14 cellular contexts compared by ENCODE assay signal in genomic region chr2:105391058-105391627, GRCh38. TPM values are rescaled to one million over a fixed set of nuclear protein-coding genes. Genes with fewer than 3 reads are reported as not detected.
DNase-seq lines count a peak whose midpoint lies in the region; ATAC-seq, FAIRE-seq and TF ChIP-seq lines count a peak whose summit lies in the region.
"Had no signal": no experiment of that assay in that cellular context is flagged by ENCODE, and none has a peak within 500 bp of the region (broad histone marks: within the 10 kb centered on the region; RNA-seq: fewer than 3 reads in every experiment).

No MANE protein-coding gene starts in this region.

- H3K9me3 ChIP-seq in A549 (no peaks in the 10 kb centered on the region), colonic mucosa (no peaks in the 10 kb centered on the region), mucosa of descending colon (no peaks in the 10 kb centered on the region), T-helper 17 cell (ENCODE audit: control insufficient read depth, low read length, poor library complexity, severe bottlenecking) (no peaks in the 10 kb centered on the region)

- no peaks in the 10 kb centered on the region for H3K9me3 Mint-ChIP-seq in stimulated activated effector memory CD8-positive, alpha-beta T cell treated with anti-CD3 and anti-CD28 coated beads, Interleukin-12 subunit alpha, Interleukin-12 subunit beta, amount 100 ng/mL, for 72 hours
- H3K9me3 Mint-ChIP-seq: activated T-helper 1 cell treated with anti-CD3 and anti-CD28 coated beads, Interleukin-12 subunit alpha, Interleukin-12 subunit beta, Interleukin-2, Interleukin-4 antibody, amounts not matched to agents 30 ng/mL and 10 ng/mL and 1 ng/mL, durations not matched to agents 14 hours and 24 hours and 36 hours had no signal

- peak overlapping the region; percentile 37 to 69; a peak in 5 of 6 replicates for H3K27ac ChIP-seq in A549
- peak overlapping the region; percentile 39 for H3K27ac ChIP-seq in colonic mucosa

- H3K36me3 Mint-ChIP-seq in T-helper 17 cell (ENCODE audit: low read depth), result peaks cover 4% of the 10 kb centered on the region
- no peaks in the 10 kb centered on the region for H3K36me3 Mint-ChIP-seq in stimulated activated effector memory CD8-positive, alpha-beta T cell treated with anti-CD3 and anti-CD28 coated beads, Interleukin-12 subunit alpha, Interleukin-12 subunit beta, amount 100 ng/mL, for 72 hours

- H3K36me3 ChIP-seq in colonic mucosa (no peaks in the 10 kb centered on the region), mucosa of descending colon (ENCODE audit: low read depth) (no peaks in the 10 kb centered on the region)

- peaks cover 20% of the 10 kb centered on the region for H3K27me3 Mint-ChIP-seq in T-helper 17 cell

- CTCF ChIA-PET in A549 (lab: Yijun Ruan, JAX), result interaction anchor here (1.2 to 2.2 kb wide), 6 partner anchors 11 to 130 kb away, joined by 3 to 8 read pairs (median 4); no protein-coding TSS in a partner anchor

- no peak overlapping the region for H3K27ac Mint-ChIP-seq in T-helper 17 cell
- H3K27ac Mint-ChIP-seq in stimulated activated effector memory CD8-positive, alpha-beta T cell treated with anti-CD3 and anti-CD28 coated beads, Interleukin-12 subunit alpha, Interleukin-12 subunit beta, amount 100 ng/mL, for 72 hours, result no peak overlapping the region
- H3K27ac Mint-ChIP-seq: activated T-helper 1 cell treated with anti-CD3 and anti-CD28 coated beads, Interleukin-12 subunit alpha, Interleukin-12 subunit beta, Interleukin-2, Interleukin-4 antibody, amounts not matched to agents 30 ng/mL and 10 ng/mL and 1 ng/mL, durations not matched to agents 14 hours and 24 hours and 36 hours had no signal

- no peak for TF ChIP-seq EP300 in A549 (IDR thresholded peaks at IDR 0.05)

- TF ChIP-seq CTCF in A549 (IDR thresholded peaks at IDR 0.05), result no peak
- no peak for TF ChIP-seq CTCF in colonic mucosa (IDR thresholded peaks at IDR 0.05)
- no peak for TF ChIP-seq CTCF in mucosa of descending colon (IDR thresholded peaks at IDR 0.05)

- no peak for TF ChIP-seq POLR2A in A549 (IDR thresholded peaks at IDR 0.05; ENCODE audit: low read length)

- DNase-seq in A549 (ENCODE audit: low read depth in 1 of 2, low spot score in 1 of 2), result peak in 1 of 2 experiments; percentile 53
- peak; percentile 68 for DNase-seq in LHCN-M2 (ENCODE audit: low read depth)
- DNase-seq in colonic mucosa, result no peak
- DNase-seq in mucosa of descending colon, result no peak
- no peak for DNase-seq in T-helper 17 cell
- DNase-seq in GDM1 (lab: John Stamatoyannopoulos, UW), result no peak
- no peak for DNase-seq in stimulated activated effector memory CD8-positive, alpha-beta T cell treated with anti-CD3 and anti-CD28 coated beads, Interleukin-12 subunit alpha, Interleukin-12 subunit beta, amount 100 ng/mL, for 72 hours (ENCODE audit: low spot score in 2 of 2)
- no peak for DNase-seq in NCI-H2029 (lab: John Stamatoyannopoulos, UW)
- DNase-seq: NCI-H524 treated with DMSO at 0.1 percent for 48 hours, posterior cingulate gyrus had no signal

- no peak overlapping the region for H3K4me3 Mint-ChIP-seq in T-helper 17 cell
- H3K4me3 Mint-ChIP-seq in stimulated activated effector memory CD8-positive, alpha-beta T cell treated with anti-CD3 and anti-CD28 coated beads, Interleukin-12 subunit alpha, Interleukin-12 subunit beta, amount 100 ng/mL, for 72 hours, result no peak overlapping the region
- H3K4me3 Mint-ChIP-seq: activated T-helper 1 cell treated with anti-CD3 and anti-CD28 coated beads, Interleukin-12 subunit alpha, Interleukin-12 subunit beta, Interleukin-2, Interleukin-4 antibody, amounts not matched to agents 30 ng/mL and 10 ng/mL and 1 ng/mL, durations not matched to agents 14 hours and 24 hours and 36 hours had no signal

- H3K9ac ChIP-seq in colonic mucosa (ENCODE audit: low read depth in 2 of 2, low read length in 2 of 2), result no peak overlapping the region

- no peak overlapping the region for H3K4me3 ChIP-seq in A549
- no peak overlapping the region for H3K4me3 ChIP-seq in colonic mucosa
- no peak overlapping the region for H3K4me3 ChIP-seq in mucosa of descending colon
- H3K4me3 ChIP-seq: lung had no signal

- ATAC-seq in A549 (peak; percentile 42 to 72; a peak in 5 of 6 replicates), mucosa of descending colon (peak; percentile 26), T-helper 17 cell (no peak)
- ATAC-seq in stimulated activated effector memory CD8-positive, alpha-beta T cell treated with anti-CD3 and anti-CD28 coated beads, Interleukin-12 subunit alpha, Interleukin-12 subunit beta, amount 100 ng/mL, for 72 hours, result no peak
- ATAC-seq: activated CD4-positive, CD25-positive, alpha-beta regulatory T cell treated with anti-CD3 and anti-CD28 coated beads, Interleukin-2, amount 50 U/mL, for 24 hours had no signal

- H3K4me1 Mint-ChIP-seq in T-helper 17 cell, result no peaks in the 10 kb centered on the region
- no peaks in the 10 kb centered on the region for H3K4me1 Mint-ChIP-seq in stimulated activated effector memory CD8-positive, alpha-beta T cell treated with anti-CD3 and anti-CD28 coated beads, Interleukin-12 subunit alpha, Interleukin-12 subunit beta, amount 100 ng/mL, for 72 hours

- intact Hi-C loops in colonic mucosa (cut with DNase I), result no loop called here
- intact Hi-C loops in mucosa of descending colon (cut with DNase I, micrococcal nuclease), result no loop called here

- peak overlapping the region; percentile 46 for H3K4me2 ChIP-seq in A549

- 77% methylated on average over 5 of the region's 5 CpGs for WGBS in A549 (ENCODE audit: missing lambda C conversion rate)

- TF ChIP-seq RAD21 in A549 (conservative IDR thresholded peaks at IDR 0.05 in 1 of 2, IDR thresholded peaks at IDR 0.05 in 1 of 2), result no peak

- no peak for FAIRE-seq in A549 (lab: Jason Lieb, UNC)
- FAIRE-seq: colon had no signal

- POLR2A ChIA-PET in A549 (lab: Yijun Ruan, JAX), result interaction anchor here (0.7 kb wide), 1 partner anchor 62 kb away, joined by 5 read pairs; no protein-coding TSS in a partner anchor

- no peaks in the 10 kb centered on the region for H3K27me3 ChIP-seq in colonic mucosa

- peaks cover 61% of the 10 kb centered on the region for H3K4me1 ChIP-seq in A549
- peaks cover 5% of the 10 kb centered on the region for H3K4me1 ChIP-seq in colonic mucosa
- peaks cover 33% of the 10 kb centered on the region for H3K4me1 ChIP-seq in mucosa of descending colon (ENCODE audit: low read depth)

TF ChIP-seq in A549, 52 proteins besides CTCF, POLR2A, EP300 and RAD21:
- no peak for TF ChIP-seq FOSL2 (IDR thresholded peaks at IDR 0.05)
- TF ChIP-seq FOSL2 (CRISPR knock-in tag; IDR thresholded peaks at IDR 0.05), result peak; percentile 46
- TF ChIP-seq RARB (CRISPR knock-in tag; IDR thresholded peaks at IDR 0.05), result no peak

RNA-seq across cellular contexts. Expression of gene FHL2, which starts 7.7 kb away (rescaled TPM):
- polyA plus RNA-seq in A549 (2011; rRNA removed), result 85.9 and 97.6 TPM in 2 replicates
- polyA plus RNA-seq in A549 (2012; cell fraction: cytosol; rRNA removed), result 59.4 and 66.7 TPM in 2 replicates
- 44.8 and 46.9 TPM in 2 replicates for polyA plus RNA-seq in A549 (2012; cell fraction: nucleus; rRNA removed)
- 57.9 to 70.3 TPM (median 68.1 TPM) in 3 replicates for polyA plus RNA-seq in A549 (2017; fragmentation: RNase III; extraction: RNeasy Plus Mini Kit Qiagen cat#74134 plus additional on column Dnase treatment)
- 81.4 and 86.9 TPM in 2 replicates for polyA minus RNA-seq in A549 (2011; rRNA and poly(A)+ RNA removed)
- total RNA-seq in LHCN-M2 (2014; rRNA removed), result 246 and 312 TPM in 2 replicates
- polyA plus RNA-seq in LHCN-M2 (2012), result 282 TPM
- 100 to 1,000 TPM; 103 to 212 TPM for total RNA-seq in colonic mucosa
- total RNA-seq in mucosa of descending colon, result 100 to 1,000 TPM; 109 to 132 (median 113) TPM
- total RNA-seq in T-helper 17 cell, result 1 to 10 TPM in 1 of 2 donors, under 1 TPM in 1; 0.65 to 8.9 TPM

RNA-seq across cellular contexts. Expression of gene C2orf49, which starts 53.8 kb away (rescaled TPM):
- polyA plus RNA-seq in A549 (2011; rRNA removed), result 19.0 and 25.7 TPM in 2 replicates
- 6.2 and 9.0 TPM in 2 replicates for polyA plus RNA-seq in A549 (2012; cell fraction: cytosol; rRNA removed)
- 2.0 and 2.8 TPM in 2 replicates for polyA plus RNA-seq in A549 (2012; cell fraction: nucleus; rRNA removed)
- 18.4 to 19.4 TPM (median 19.0 TPM) in 3 replicates for polyA plus RNA-seq in A549 (2017; fragmentation: RNase III; extraction: RNeasy Plus Mini Kit Qiagen cat#74134 plus additional on column Dnase treatment)
- 6.8 and 7.1 TPM in 2 replicates for polyA minus RNA-seq in A549 (2011; rRNA and poly(A)+ RNA removed)
- 22.0 and 22.6 TPM in 2 replicates for total RNA-seq in LHCN-M2 (2014; rRNA removed)
- 10.6 TPM for polyA plus RNA-seq in LHCN-M2 (2012)
- total RNA-seq in colonic mucosa, result 10 to 100 TPM; 11.9 to 17.4 TPM
- total RNA-seq in mucosa of descending colon, result 10 to 100 TPM; 11.0 to 21.0 (median 11.6) TPM
- total RNA-seq in T-helper 17 cell, result 10 to 100 TPM; 18.1 to 21.5 TPM

Comparison
In these comparisons a context has a peak if more than half of its experiments do, and no peak if none do; other contexts are left out.
1. ATAC-seq: peak in A549 (2 of 2) and mucosa of descending colon (single experiment); none in T-helper 17 cell (single experiment) and stimulated activated effector memory CD8-positive, alpha-beta T cell treated with anti-CD3 and anti-CD28 coated beads, Interleukin-12 subunit alpha, Interleukin-12 subunit beta, amount 100 ng/mL, for 72 hours (single experiment).
2. RNA of gene FHL2, which starts 7.7 kb away (total RNA-seq): 246 to 312 TPM in LHCN-M2, 103 to 212 TPM in colonic mucosa and 109 to 132 TPM in mucosa of descending colon; 0.65 to 8.9 TPM in T-helper 17 cell; every median in the first group is over 10 times any median in the second.